In the genomic region with DNA sequence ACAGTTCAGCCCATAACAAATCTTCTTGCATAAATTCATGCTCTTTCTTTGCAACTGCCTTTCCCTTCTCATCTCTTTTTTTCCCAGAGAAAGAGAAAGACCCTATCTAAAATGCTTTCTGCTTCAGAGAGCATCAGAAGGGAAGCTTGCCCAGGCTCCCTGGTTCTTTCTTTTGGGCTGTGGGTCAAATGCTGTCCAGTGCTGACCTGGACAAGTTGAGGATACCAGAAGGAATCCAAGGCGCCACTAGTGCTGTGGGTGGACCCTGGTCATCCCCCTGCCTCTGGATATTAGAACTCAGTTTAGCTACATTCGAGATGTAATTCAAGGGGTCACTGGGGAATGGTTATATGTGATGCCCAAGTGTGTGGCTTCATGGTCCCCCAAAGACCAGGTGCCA, we compare ENCODE assay signal across 3 cellular contexts.
TF ChIP-seq lines count a peak whose summit lies in the region.

No MANE protein-coding gene starts in this region.

TF ChIP-seq in SK-N-SH, 30 proteins besides CTCF, POLR2A, EP300 and RAD21 (continued from another document):
- TF ChIP-seq ZBTB33 (IDR thresholded peaks at IDR 0.05; ENCODE audit: borderline replicate concordance, low read depth) (no peak), CHD2 (IDR thresholded peaks at IDR 0.05; ENCODE audit: low read length, partially characterized antibody) (no peak), ELF1 (IDR thresholded peaks at IDR 0.05) (no peak), USF1 (IDR thresholded peaks at IDR 0.05; ENCODE audit: borderline replicate concordance, low read depth) (no peak)
- TF ChIP-seq, protein P1, sequence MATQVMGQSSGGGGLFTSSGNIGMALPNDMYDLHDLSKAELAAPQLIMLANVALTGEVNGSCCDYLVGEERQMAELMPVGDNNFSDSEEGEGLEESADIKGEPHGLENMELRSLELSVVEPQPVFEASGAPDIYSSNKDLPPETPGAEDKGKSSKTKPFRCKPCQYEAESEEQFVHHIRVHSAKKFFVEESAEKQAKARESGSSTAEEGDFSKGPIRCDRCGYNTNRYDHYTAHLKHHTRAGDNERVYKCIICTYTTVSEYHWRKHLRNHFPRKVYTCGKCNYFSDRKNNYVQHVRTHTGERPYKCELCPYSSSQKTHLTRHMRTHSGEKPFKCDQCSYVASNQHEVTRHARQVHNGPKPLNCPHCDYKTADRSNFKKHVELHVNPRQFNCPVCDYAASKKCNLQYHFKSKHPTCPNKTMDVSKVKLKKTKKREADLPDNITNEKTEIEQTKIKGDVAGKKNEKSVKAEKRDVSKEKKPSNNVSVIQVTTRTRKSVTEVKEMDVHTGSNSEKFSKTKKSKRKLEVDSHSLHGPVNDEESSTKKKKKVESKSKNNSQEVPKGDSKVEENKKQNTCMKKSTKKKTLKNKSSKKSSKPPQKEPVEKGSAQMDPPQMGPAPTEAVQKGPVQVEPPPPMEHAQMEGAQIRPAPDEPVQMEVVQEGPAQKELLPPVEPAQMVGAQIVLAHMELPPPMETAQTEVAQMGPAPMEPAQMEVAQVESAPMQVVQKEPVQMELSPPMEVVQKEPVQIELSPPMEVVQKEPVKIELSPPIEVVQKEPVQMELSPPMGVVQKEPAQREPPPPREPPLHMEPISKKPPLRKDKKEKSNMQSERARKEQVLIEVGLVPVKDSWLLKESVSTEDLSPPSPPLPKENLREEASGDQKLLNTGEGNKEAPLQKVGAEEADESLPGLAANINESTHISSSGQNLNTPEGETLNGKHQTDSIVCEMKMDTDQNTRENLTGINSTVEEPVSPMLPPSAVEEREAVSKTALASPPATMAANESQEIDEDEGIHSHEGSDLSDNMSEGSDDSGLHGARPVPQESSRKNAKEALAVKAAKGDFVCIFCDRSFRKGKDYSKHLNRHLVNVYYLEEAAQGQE (IDR thresholded peaks at IDR 0.05; ENCODE audit: low read depth, low read length) = peak; percentile 73
TF ChIP-seq in SK-N-SH: peak in this region for 1.

TF ChIP-seq in SK-N-SH treated with all-trans-retinoic acid at 6 μM for 48 hours, 23 proteins besides CTCF, POLR2A, EP300 and RAD21 (continued from another document):
- TF ChIP-seq CSDC2 (CRISPR knock-in tag; IDR thresholded peaks at IDR 0.05) = no peak
- no peak for TF ChIP-seq ARNTL (CRISPR knock-in tag; IDR thresholded peaks at IDR 0.05; ENCODE audit: borderline replicate concordance, low read depth)
- TF ChIP-seq PATZ1 (CRISPR knock-in tag; IDR thresholded peaks at IDR 0.05; ENCODE audit: borderline replicate concordance) = no peak

TF ChIP-seq in IMR-90, 13 proteins besides CTCF, POLR2A, EP300 and RAD21 (continued from another document):
- TF ChIP-seq MXI1 (IDR thresholded peaks at IDR 0.05; ENCODE audit: borderline replicate concordance, low read depth, low read length) (no peak), CEBPB (IDR thresholded peaks at IDR 0.05; ENCODE audit: low read depth, low read length) (no peak), FOS (IDR thresholded peaks at IDR 0.05; ENCODE audit: low read depth, low read length) (no peak), ELK1 (IDR thresholded peaks at IDR 0.05; ENCODE audit: borderline replicate concordance, low read depth, low read length) (no peak), BHLHE40 (IDR thresholded peaks at IDR 0.05; ENCODE audit: low read depth, low read length) (no peak), MAZ (IDR thresholded peaks at IDR 0.05; ENCODE audit: borderline replicate concordance, low read depth, low read length) (no peak), RCOR1 (IDR thresholded peaks at IDR 0.05; ENCODE audit: insufficient replicate concordance, low read length) (no peak), USF2 (IDR thresholded peaks at IDR 0.05; ENCODE audit: low read depth, low read length) (no peak), SMC3 (IDR thresholded peaks at IDR 0.05; ENCODE audit: low read depth, low read length) (no peak), NFE2L2 (IDR thresholded peaks at IDR 0.05; ENCODE audit: low read depth, low read length) (no peak), RFX5 (IDR thresholded peaks at IDR 0.05; ENCODE audit: low read depth, low read length) (no peak)
